ENCODE assay signal across 15 cellular contexts in the genomic region with DNA sequence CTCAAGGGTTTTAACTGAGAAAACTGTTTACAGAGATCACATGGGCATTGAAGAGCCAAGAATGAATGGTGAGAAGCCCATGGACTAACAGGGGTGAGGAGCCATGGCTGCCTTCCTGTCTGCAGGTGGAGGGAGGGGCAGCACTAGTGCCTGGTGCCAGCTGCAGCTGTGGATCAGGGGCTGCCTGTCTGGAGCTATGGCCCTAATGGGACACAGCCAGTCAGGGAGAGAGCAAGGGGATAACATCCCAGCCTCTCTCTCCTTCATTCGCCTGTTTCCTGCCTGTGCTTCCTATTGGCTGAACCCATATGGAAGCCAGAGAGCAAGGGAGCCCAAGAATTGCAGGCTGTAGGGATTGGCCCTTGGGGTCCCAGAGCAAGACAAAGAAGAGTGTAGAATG.
A peak's percentile ranks its signal among the peaks of the same experiment; 100 is the strongest.
DNase-seq lines count a peak whose midpoint lies in the region; ATAC-seq and TF ChIP-seq lines count a peak whose summit lies in the region.
"Had no signal": no experiment of that assay in that cellular context is flagged by ENCODE, and none has a peak within 500 bp of the region (broad histone marks: within the 10 kb centered on the region; RNA-seq: fewer than 3 reads in every experiment).

No MANE protein-coding gene starts in this region.

- no peak overlapping the region for H2BK120ac ChIP-seq in H9 (ENCODE audit: low read depth, low read length, poor library complexity, severe bottlenecking)

- H3K9ac ChIP-seq in H9 (ENCODE audit: extremely low read depth, insufficient read length, low read length), result no peak overlapping the region

- H3K4me2 ChIP-seq in GM23338 (no peak overlapping the region), H9 (ENCODE audit: insufficient read depth, insufficient read length, low read length) (no peak overlapping the region)

- no peak overlapping the region for H3T11ph ChIP-seq in H9 (ENCODE audit: low read length)

- H2BK20ac ChIP-seq in H9 (ENCODE audit: low read depth, low read length, poor library complexity, severe bottlenecking), result no peak overlapping the region

- no peaks in the 10 kb centered on the region for H3K9me3 Mint-ChIP-seq in GM23338
- H3K9me3 Mint-ChIP-seq in H9, result no peaks in the 10 kb centered on the region
- H3K9me3 Mint-ChIP-seq: CD4-positive, alpha-beta T cell; IgD-negative memory B cell had no signal

- no peaks in the 10 kb centered on the region for H3K4me1 ChIP-seq in GM23338 (ENCODE audit: insufficient read depth)
- no peaks in the 10 kb centered on the region for H3K4me1 ChIP-seq in H9 (ENCODE audit: insufficient read depth, low read length)
- H3K4me1 ChIP-seq in tibial nerve, result no peaks in the 10 kb centered on the region
- H3K4me1 ChIP-seq: Caco-2 had no signal

- peak; percentile 9 for DNase-seq in GM23338 (ENCODE audit: low spot score)
- DNase-seq in H9, result peak; percentile 38
- no peak for DNase-seq in caudate nucleus (lab: John Stamatoyannopoulos, UW)
- peak; percentile 16 for DNase-seq in iPS-NIHi11 (ENCODE audit: low spot score)
- DNase-seq in AG20443 (ENCODE audit: low spot score), result no peak
- no peak for DNase-seq in MV-4-11 (lab: John Stamatoyannopoulos, UW)
- DNase-seq in tibial nerve (ENCODE audit: low spot score in 2 of 2), result no peak
- DNase-seq in stimulated activated CD4-positive, alpha-beta T cell treated with anti-CD3 and anti-CD28 coated beads, Interleukin-15, amount 100 ng/mL, for 24 hours, result no peak
- DNase-seq: ACHN; AML-193; Caco-2; CD4-positive, alpha-beta T cell had no signal

- TF ChIP-seq CTCF in GM23338 (conservative IDR thresholded peaks at IDR 0.05; ENCODE audit: low read depth in 2 of 2) (no peak), H9 (conservative IDR thresholded peaks at IDR 0.05) (no peak), tibial nerve (IDR thresholded peaks at IDR 0.05) (no peak)

- H2AFZ ChIP-seq in GM23338, result no peak overlapping the region
- no peak overlapping the region for H2AFZ ChIP-seq in H9 (ENCODE audit: low read length)

- H4K5ac ChIP-seq in H9 (ENCODE audit: insufficient read length, low read depth, low read length), result no peak overlapping the region

- no peak overlapping the region for H2BK12ac ChIP-seq in H9 (ENCODE audit: insufficient read length, low read depth, low read length)

- H2AK5ac ChIP-seq in H9 (ENCODE audit: insufficient read length, low read length), result no peak overlapping the region

- peaks cover 6% of the 10 kb centered on the region; the same call in 2 of the 3 replicates for H3K4me1 Mint-ChIP-seq in GM23338
- peaks cover 6 to 7% of the 10 kb centered on the region in 2 experiments for H3K4me1 Mint-ChIP-seq in H9
- H3K4me1 Mint-ChIP-seq: IgD-negative memory B cell had no signal

- H4K91ac ChIP-seq in H9 (ENCODE audit: insufficient read length, low read depth, low read length), result no peak overlapping the region

- no CpG with 5 or more reads among the region's 1 CpG for WGBS in H9 (ENCODE audit: extremely low coverage, insufficient read length, low lambda C conversion rate)
- WGBS in tibial nerve, 2 donors, result 79 to 94% methylated on average over 1 of the region's 1 CpG

- H3K27me3 ChIP-seq in GM23338 (ENCODE audit: insufficient read depth) (no peaks in the 10 kb centered on the region), H9 (ENCODE audit: insufficient read depth, low read length) (no peaks in the 10 kb centered on the region), tibial nerve (no peaks in the 10 kb centered on the region)

- H3F3A ChIP-seq in GM23338 (replicated peaks; ENCODE audit: low read depth), result no peaks in the 10 kb centered on the region

- H3K79me2 ChIP-seq in GM23338 (replicated peaks; ENCODE audit: insufficient read depth), result no peaks in the 10 kb centered on the region
- H3K79me2 ChIP-seq in H9 (ENCODE audit: insufficient read depth, low read length), result no peaks in the 10 kb centered on the region

- H3K4me3 Mint-ChIP-seq in GM23338, result no peak overlapping the region
- no peak overlapping the region for H3K4me3 Mint-ChIP-seq in H9
- H3K4me3 Mint-ChIP-seq: CD4-positive, alpha-beta T cell; IgD-negative memory B cell had no signal

- no peak for TF ChIP-seq POLR2A in tibial nerve (IDR thresholded peaks at IDR 0.05)

- no peak overlapping the region for H3K4ac ChIP-seq in H9 (ENCODE audit: low read depth, low read length)

- H3K23me2 ChIP-seq in H9 (ENCODE audit: insufficient read length, low read depth, low read length, poor library complexity, severe bottlenecking), result no peaks in the 10 kb centered on the region

- TF ChIP-seq EP300 in tibial nerve (IDR thresholded peaks at IDR 0.05), result no peak

- H3K9me3 ChIP-seq in H9 (ENCODE audit: control insufficient read depth, low read depth, low read length), result no peaks in the 10 kb centered on the region
- no peaks in the 10 kb centered on the region for H3K9me3 ChIP-seq in tibial nerve
- H3K9me3 ChIP-seq: Caco-2 had no signal

- H3K23ac ChIP-seq in H9 (ENCODE audit: insufficient read length, low read depth, low read length), result no peak overlapping the region

- H3K9me2 ChIP-seq in GM23338 (ENCODE audit: insufficient read depth), result no peaks in the 10 kb centered on the region

- no peak overlapping the region; the same call in 1 of the 2 replicates for H3K14ac ChIP-seq in H9 (ENCODE audit: insufficient read depth, low read length)

- no peak overlapping the region for H2BK15ac ChIP-seq in H9 (ENCODE audit: low read depth, low read length)

- H2BK5ac ChIP-seq in H9 (ENCODE audit: insufficient read length, low read length), result no peak overlapping the region

- H3K36me3 ChIP-seq in GM23338 (ENCODE audit: insufficient read depth) (no peaks in the 10 kb centered on the region), tibial nerve (no peaks in the 10 kb centered on the region)

- H3K27me3 Mint-ChIP-seq in GM23338 (ENCODE audit: insufficient read depth, low read depth, poor library complexity), result peaks cover 3% of the 10 kb centered on the region
- H3K27me3 Mint-ChIP-seq in H9 (ENCODE audit: low read depth), result no peaks in the 10 kb centered on the region

- H4K8ac ChIP-seq in H9 (replicated peaks; ENCODE audit: insufficient read length, low read depth, low read length), result no peak overlapping the region

- H4K20me1 ChIP-seq in GM23338 (replicated peaks; ENCODE audit: insufficient read depth) (no peaks in the 10 kb centered on the region), H9 (ENCODE audit: control insufficient read depth, insufficient read depth, insufficient read length) (no peaks in the 10 kb centered on the region)

- no peaks in the 10 kb centered on the region for H3K79me1 ChIP-seq in H9 (ENCODE audit: insufficient read depth, low read depth, low read length, poor library complexity, severe bottlenecking)

- H3K27ac ChIP-seq in GM23338 (ENCODE audit: low read depth), result no peak overlapping the region
- H3K27ac ChIP-seq in H9 (ENCODE audit: insufficient read length, low read depth, low read length), result no peak overlapping the region
- H3K27ac ChIP-seq in caudate nucleus (ENCODE audit: low read depth, low read length), result peak overlapping the region; percentile 24
- H3K27ac ChIP-seq in tibial nerve, result no peak overlapping the region
- H3K27ac ChIP-seq: C4-2B had no signal

- H3K18ac ChIP-seq in H9 (ENCODE audit: insufficient read length, low read depth, low read length), result no peak overlapping the region

- H3K27ac Mint-ChIP-seq in GM23338, result no peak overlapping the region
- no peak overlapping the region for H3K27ac Mint-ChIP-seq in H9
- H3K27ac Mint-ChIP-seq: CD4-positive, alpha-beta T cell; IgD-negative memory B cell had no signal

- H3K56ac ChIP-seq in H9 (ENCODE audit: insufficient read length, low read depth, low read length), result no peak overlapping the region

- H3K36me3 Mint-ChIP-seq in GM23338 (ENCODE audit: low read depth) (no peaks in the 10 kb centered on the region), H9 (ENCODE audit: insufficient read depth in 1 of 3, low read depth in 3 of 3) (no peaks in the 10 kb centered on the region; a peak in 1 of 7 replicates)
- H3K36me3 Mint-ChIP-seq: IgD-negative memory B cell had no signal

- ATAC-seq in GM23338, result peak; percentile 50; the same call in 2 of the 3 replicates
- ATAC-seq: HepG2 had no signal

- H3K4me3 ChIP-seq in GM23338 (no peak overlapping the region), tibial nerve (no peak overlapping the region)

TF ChIP-seq in GM23338, 12 proteins besides CTCF, POLR2A, EP300 and RAD21:
- TF ChIP-seq, protein P1, sequence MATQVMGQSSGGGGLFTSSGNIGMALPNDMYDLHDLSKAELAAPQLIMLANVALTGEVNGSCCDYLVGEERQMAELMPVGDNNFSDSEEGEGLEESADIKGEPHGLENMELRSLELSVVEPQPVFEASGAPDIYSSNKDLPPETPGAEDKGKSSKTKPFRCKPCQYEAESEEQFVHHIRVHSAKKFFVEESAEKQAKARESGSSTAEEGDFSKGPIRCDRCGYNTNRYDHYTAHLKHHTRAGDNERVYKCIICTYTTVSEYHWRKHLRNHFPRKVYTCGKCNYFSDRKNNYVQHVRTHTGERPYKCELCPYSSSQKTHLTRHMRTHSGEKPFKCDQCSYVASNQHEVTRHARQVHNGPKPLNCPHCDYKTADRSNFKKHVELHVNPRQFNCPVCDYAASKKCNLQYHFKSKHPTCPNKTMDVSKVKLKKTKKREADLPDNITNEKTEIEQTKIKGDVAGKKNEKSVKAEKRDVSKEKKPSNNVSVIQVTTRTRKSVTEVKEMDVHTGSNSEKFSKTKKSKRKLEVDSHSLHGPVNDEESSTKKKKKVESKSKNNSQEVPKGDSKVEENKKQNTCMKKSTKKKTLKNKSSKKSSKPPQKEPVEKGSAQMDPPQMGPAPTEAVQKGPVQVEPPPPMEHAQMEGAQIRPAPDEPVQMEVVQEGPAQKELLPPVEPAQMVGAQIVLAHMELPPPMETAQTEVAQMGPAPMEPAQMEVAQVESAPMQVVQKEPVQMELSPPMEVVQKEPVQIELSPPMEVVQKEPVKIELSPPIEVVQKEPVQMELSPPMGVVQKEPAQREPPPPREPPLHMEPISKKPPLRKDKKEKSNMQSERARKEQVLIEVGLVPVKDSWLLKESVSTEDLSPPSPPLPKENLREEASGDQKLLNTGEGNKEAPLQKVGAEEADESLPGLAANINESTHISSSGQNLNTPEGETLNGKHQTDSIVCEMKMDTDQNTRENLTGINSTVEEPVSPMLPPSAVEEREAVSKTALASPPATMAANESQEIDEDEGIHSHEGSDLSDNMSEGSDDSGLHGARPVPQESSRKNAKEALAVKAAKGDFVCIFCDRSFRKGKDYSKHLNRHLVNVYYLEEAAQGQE (IDR thresholded peaks at IDR 0.05; ENCODE audit: unreplicated experiment), result no peak
- no peak for TF ChIP-seq POLR2AphosphoS5 (IDR thresholded peaks at IDR 0.05; ENCODE audit: low read depth)
- no peak for TF ChIP-seq ZNF114 (CRISPR knock-in tag; IDR thresholded peaks at IDR 0.05)
- TF ChIP-seq EZH2 (IDR thresholded peaks at IDR 0.05; ENCODE audit: low read depth, unreplicated experiment), result no peak

Comparison
In these comparisons a context has a peak if more than half of its experiments do, and no peak if none do; other contexts are left out.
1. DNase-seq: peak in GM23338 (single experiment), H9 (single experiment) and iPS-NIHi11 (single experiment); none in caudate nucleus (0 of 61), AG20443 (single experiment), MV-4-11 (single experiment), tibial nerve (0 of 2) and stimulated activated CD4-positive, alpha-beta T cell treated with anti-CD3 and anti-CD28 coated beads, Interleukin-15, amount 100 ng/mL, for 24 hours (single experiment).